13 cellular contexts compared by ENCODE assay signal in genomic region chr13:43572601-43573360, GRCh38.
DNase-seq lines count a peak whose midpoint lies in the region; ATAC-seq and TF ChIP-seq lines count a peak whose summit lies in the region.
"Had no signal": no experiment of that assay in that cellular context is flagged by ENCODE, and none has a peak within 500 bp of the region (broad histone marks: within the 10 kb centered on the region; RNA-seq: fewer than 3 reads in every experiment).

No MANE protein-coding gene starts in this region.

- H4K20me1 ChIP-seq in GM23338 (replicated peaks; ENCODE audit: insufficient read depth) (no peaks in the 10 kb centered on the region), smooth muscle cell (ENCODE audit: low read depth) (no peaks in the 10 kb centered on the region)

- intact Hi-C loops in left colon (cut with DNase I, micrococcal nuclease) (no loop called here), sciatic nerve (cut with DNase I) (no loop called here)

- TF ChIP-seq CTCF in GM23338 (conservative IDR thresholded peaks at IDR 0.05; ENCODE audit: low read depth in 2 of 2) (no peak), fibroblast of villous mesenchyme (IDR thresholded peaks at IDR 0.05; ENCODE audit: insufficient read depth, low read depth, low read length) (no peak), smooth muscle cell (IDR thresholded peaks at IDR 0.05; ENCODE audit: borderline replicate concordance, insufficient read depth, poor library complexity, severe bottlenecking) (no peak)

- H3K27ac Mint-ChIP-seq in GM23338 = no peak overlapping the region
- H3K27ac Mint-ChIP-seq: activated CD4-positive, alpha-beta T cell treated with anti-CD3 and anti-CD28 coated beads for 36 hours; activated T-helper 2 cell treated with anti-CD3 and anti-CD28 coated beads, Interferon-gamma antibody, Interleukin-2, Interleukin-4, amounts not matched to agents 10 μg/mL and 5 μg/mL and 100 μg/mL, durations not matched to agents 14 hours and 24 hours and 36 hours had no signal

- H3K4me2 ChIP-seq in GM23338 = no peak overlapping the region
- H3K4me2 ChIP-seq in smooth muscle cell = peak overlapping the region; percentile 54

- peaks cover 6% of the 10 kb centered on the region; the same call in 1 of the 2 replicates for H3K4me1 ChIP-seq in GM23338 (ENCODE audit: insufficient read depth)
- H3K4me1 ChIP-seq in SJSA1 (replicated peaks) = peaks cover 26% of the 10 kb centered on the region
- H3K4me1 ChIP-seq in smooth muscle cell (ENCODE audit: low read depth) = peaks cover 24% of the 10 kb centered on the region

- H3K9ac ChIP-seq in smooth muscle cell (ENCODE audit: low read depth) = no peak overlapping the region

- H3K27me3 ChIP-seq in GM23338 (ENCODE audit: insufficient read depth) = no peaks in the 10 kb centered on the region
- no peaks in the 10 kb centered on the region for H3K27me3 ChIP-seq in SJSA1 (replicated peaks)
- no peaks in the 10 kb centered on the region for H3K27me3 ChIP-seq in smooth muscle cell (ENCODE audit: low read depth)

- H3F3A ChIP-seq in GM23338 (replicated peaks; ENCODE audit: low read depth) (no peaks in the 10 kb centered on the region), smooth muscle cell (ENCODE audit: low read depth) (peaks cover 14% of the 10 kb centered on the region)

- H3K9me2 ChIP-seq in GM23338 (ENCODE audit: insufficient read depth) = no peaks in the 10 kb centered on the region; the same call in 1 of the 2 replicates

- DNase-seq in GM23338 (ENCODE audit: low spot score) (no peak), SJSA1 (ENCODE audit: low read depth in 1 of 2, low spot score in 2 of 2) (peak in 1 of 2 experiments; percentile 33), fibroblast of villous mesenchyme (ENCODE audit: low read depth) (peak; percentile 43), smooth muscle cell (lab: John Stamatoyannopoulos, UW; ENCODE audit: unreplicated experiment) (no peak), NK-92 (lab: John Stamatoyannopoulos, UW; ENCODE audit: unreplicated experiment) (no peak), left colon (no peak), sciatic nerve (ENCODE audit: low spot score) (no peak)
- DNase-seq: activated CD4-positive, alpha-beta T cell treated with anti-CD3 and anti-CD28 coated beads for 36 hours; DND-41; NCI-H2171 treated with DMSO at 0.1 percent for 48 hours; SHP77 treated with DMSO at 0.1 percent for 48 hours had no signal

- H3K79me2 ChIP-seq in GM23338 (replicated peaks; ENCODE audit: insufficient read depth) (no peaks in the 10 kb centered on the region), smooth muscle cell (ENCODE audit: low read depth) (no peaks in the 10 kb centered on the region)

- peaks cover 16% of the 10 kb centered on the region for H3K4me1 Mint-ChIP-seq in GM23338

- no peaks in the 10 kb centered on the region for H3K36me3 ChIP-seq in GM23338 (ENCODE audit: insufficient read depth)
- no peaks in the 10 kb centered on the region for H3K36me3 ChIP-seq in SJSA1
- H3K36me3 ChIP-seq in smooth muscle cell (ENCODE audit: low read depth) = no peaks in the 10 kb centered on the region

- H3K27ac ChIP-seq in GM23338 (ENCODE audit: low read depth) (no peak overlapping the region), SJSA1 (peak overlapping the region; percentile 86), smooth muscle cell (ENCODE audit: low read depth) (peak overlapping the region; percentile 67)

- H3K4me3 ChIP-seq in GM23338 (no peak overlapping the region), SJSA1 (no peak overlapping the region), fibroblast of villous mesenchyme (ENCODE audit: low read depth, low read length) (no peak overlapping the region), smooth muscle cell (no peak overlapping the region)
- H3K4me3 ChIP-seq: K562 had no signal

- ATAC-seq in GM23338 = 0 out of 3 replicates have a peak, but pooled peaks have one; percentile 24
- no peak for ATAC-seq in left colon
- ATAC-seq in sciatic nerve = no peak
- ATAC-seq: activated CD4-positive, alpha-beta T cell treated with anti-CD3 and anti-CD28 coated beads for 36 hours; K562 had no signal

- H3K36me3 Mint-ChIP-seq in GM23338 (ENCODE audit: low read depth) = no peaks in the 10 kb centered on the region

- no peaks in the 10 kb centered on the region for H3K27me3 Mint-ChIP-seq in GM23338 (ENCODE audit: insufficient read depth, low read depth, poor library complexity)

- H3K9me3 ChIP-seq in SJSA1 (replicated peaks) (no peaks in the 10 kb centered on the region), smooth muscle cell (replicated peaks; ENCODE audit: low read depth) (no peaks in the 10 kb centered on the region)

- H3K9me3 Mint-ChIP-seq in GM23338 = no peaks in the 10 kb centered on the region
- H3K9me3 Mint-ChIP-seq: activated T-helper 2 cell treated with anti-CD3 and anti-CD28 coated beads, Interferon-gamma antibody, Interleukin-2, Interleukin-4, amounts not matched to agents 10 μg/mL and 5 μg/mL and 100 μg/mL, durations not matched to agents 14 hours and 24 hours and 36 hours had no signal

- no peak overlapping the region for H3K4me3 Mint-ChIP-seq in GM23338
- H3K4me3 Mint-ChIP-seq: activated CD4-positive, alpha-beta T cell treated with anti-CD3 and anti-CD28 coated beads for 36 hours had no signal

- H2AFZ ChIP-seq in GM23338 (no peak overlapping the region), smooth muscle cell (ENCODE audit: low read depth) (no peak overlapping the region)

- WGBS in smooth muscle cell (ENCODE audit: low lambda C conversion rate) = 44% methylated on average over 3 of the region's 3 CpGs

TF ChIP-seq in GM23338, 12 proteins besides CTCF, POLR2A, EP300 and RAD21 (continues in another document):
- no peak for TF ChIP-seq REST (IDR thresholded peaks at IDR 0.05; ENCODE audit: unreplicated experiment)
- TF ChIP-seq ZNF331 (CRISPR knock-in tag; IDR thresholded peaks at IDR 0.05; ENCODE audit: low read depth) = no peak
